ENCODE assay signal across 8 cellular contexts in genomic region chr11:78139422-78140391, GRCh38. TPM values are rescaled to one million over a fixed set of nuclear protein-coding genes. Genes with fewer than 3 reads are reported as not detected.
A peak's percentile ranks its signal among the peaks of the same experiment; 100 is the strongest.
DNase-seq lines count a peak whose midpoint lies in the region; ATAC-seq lines count a peak whose summit lies in the region.

TSS of gene ALG8 (minus strand) at chr11:78139626. CDS start at chr11:78139588, 38 bp downstream.

- no peaks in the 10 kb centered on the region for H3K9me3 ChIP-seq in mucosa of rectum (ENCODE audit: control insufficient read depth in 2 of 2, low read length in 2 of 2)

- no peaks in the 10 kb centered on the region for H3K27me3 Mint-ChIP-seq in IgD-negative memory B cell

- DNase-seq in DMS 273 treated with DMSO at 0.1 percent for 48 hours (lab: John Stamatoyannopoulos, UW) (peak; percentile 85), OCI-M2 (lab: John Stamatoyannopoulos, UW; ENCODE audit: unreplicated experiment) (peak; percentile 78), activated T-cell treated with anti-CD3 and anti-CD28 coated beads for 48 hours (ENCODE audit: low read depth) (peak; percentile 97), epithelial cell of prostate (ENCODE audit: low read depth, low spot score) (peak; percentile 64)
- DNase-seq in stimulated activated CD8-positive, alpha-beta memory T cell treated with anti-CD3 and anti-CD28 coated beads, Interleukin-4, amount 100 ng/mL, for 48 hours, result peak; percentile 98

- H3K36me3 Mint-ChIP-seq in IgD-negative memory B cell, result peaks cover 5% of the 10 kb centered on the region

- ATAC-seq in GM21529 (IDR thresholded peaks at IDR 0.05; ENCODE audit: unreplicated experiment), result peak; percentile 90

- H3K4me1 Mint-ChIP-seq in IgD-negative memory B cell, result peaks cover 20 to 40% (median 39%) of the 10 kb centered on the region in 3 donors

- no peaks in the 10 kb centered on the region for H3K9me3 Mint-ChIP-seq in IgD-negative memory B cell

- H3K4me3 ChIP-seq in mucosa of rectum (ENCODE audit: low read length in 2 of 2), result peak within 1 kb of the TSS; percentile 94 to 98

- H3K27me3 ChIP-seq in mucosa of rectum (ENCODE audit: control insufficient read depth in 2 of 2, insufficient read depth in 2 of 2, low read length in 2 of 2), result no peaks in the 10 kb centered on the region

- H3K9ac ChIP-seq in mucosa of rectum (ENCODE audit: low read depth in 1 of 2, low read length in 2 of 2), result peak within 1 kb of the TSS; percentile 70 to 86

- H3K4me1 ChIP-seq in mucosa of rectum (ENCODE audit: control insufficient read depth in 2 of 2, insufficient read depth in 2 of 2, low read length in 2 of 2), result peaks cover 0 to 6% of the 10 kb centered on the region in 2 donors

- H3K36me3 ChIP-seq in mucosa of rectum (ENCODE audit: control insufficient read depth in 2 of 2, insufficient read depth in 2 of 2, low read length in 2 of 2), result no peaks in the 10 kb centered on the region

- H3K4me3 Mint-ChIP-seq in IgD-negative memory B cell, result peak within 1 kb of the TSS; percentile 96 to 100 (median 98)

- peak within 1 kb of the TSS; percentile 69 for H3K27ac ChIP-seq in epithelial cell of prostate
- peak within 1 kb of the TSS; percentile 73 to 85 for H3K27ac ChIP-seq in mucosa of rectum (ENCODE audit: low read depth in 2 of 2, low read length in 2 of 2)

- H3K27ac Mint-ChIP-seq in IgD-negative memory B cell, result peak within 1 kb of the TSS; percentile 91 to 97 (median 92)

RNA-seq across cellular contexts. Expression of gene ALG8, which starts in this region (rescaled TPM):
- polyA plus RNA-seq in IgD-negative memory B cell, result 55.1 TPM

Comparison
In these comparisons a context has a peak if more than half of its experiments do, and no peak if none do; other contexts are left out.
1. Peak in every context shown above with its lines: DNase-seq, ATAC-seq, H3K4me3 ChIP-seq and H3K27ac ChIP-seq.